1 cellular context compared by ENCODE assay signal in the genomic region with DNA sequence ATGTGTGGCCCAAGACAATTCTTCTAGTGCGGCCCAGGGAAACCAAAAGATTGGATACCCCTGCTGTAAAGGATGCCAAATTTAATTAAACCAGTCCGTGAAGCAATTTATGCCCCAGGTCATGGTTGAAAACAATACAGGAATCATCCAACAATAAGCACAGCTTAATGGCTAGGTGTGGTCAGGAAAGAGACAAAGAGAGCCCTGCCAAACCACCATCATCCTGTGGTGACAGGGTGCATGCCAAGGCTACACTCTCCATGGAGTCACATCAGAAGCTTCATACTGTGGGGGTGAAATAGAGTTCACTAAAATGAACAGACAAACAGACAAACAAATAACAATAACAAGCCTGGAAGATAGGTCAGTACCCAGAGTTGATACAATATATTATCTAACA.
TF ChIP-seq lines count a peak whose summit lies in the region.

No MANE protein-coding gene starts in this region.

TF ChIP-seq in GM12878, 131 proteins besides CTCF, POLR2A, EP300 and RAD21:
- TF ChIP-seq GATAD2B (conservative IDR thresholded peaks at IDR 0.05; ENCODE audit: low read depth), result no peak
- TF ChIP-seq POU2F2 (IDR thresholded peaks at IDR 0.05; ENCODE audit: borderline replicate concordance, low read depth, low read length), result no peak
- TF ChIP-seq ZNF274 (IDR thresholded peaks at IDR 0.05; ENCODE audit: insufficient read depth, insufficient read length), result no peak
- TF ChIP-seq GABPA (IDR thresholded peaks at IDR 0.05; ENCODE audit: low read depth), result no peak
- TF ChIP-seq ZNF384 (IDR thresholded peaks at IDR 0.05; ENCODE audit: borderline replicate concordance, low read depth, low read length), result no peak
- no peak for TF ChIP-seq SREBF1 (IDR thresholded peaks at IDR 0.05; ENCODE audit: low read length)
- TF ChIP-seq ZNF622 (IDR thresholded peaks at IDR 0.05), result no peak
- TF ChIP-seq, protein P1, sequence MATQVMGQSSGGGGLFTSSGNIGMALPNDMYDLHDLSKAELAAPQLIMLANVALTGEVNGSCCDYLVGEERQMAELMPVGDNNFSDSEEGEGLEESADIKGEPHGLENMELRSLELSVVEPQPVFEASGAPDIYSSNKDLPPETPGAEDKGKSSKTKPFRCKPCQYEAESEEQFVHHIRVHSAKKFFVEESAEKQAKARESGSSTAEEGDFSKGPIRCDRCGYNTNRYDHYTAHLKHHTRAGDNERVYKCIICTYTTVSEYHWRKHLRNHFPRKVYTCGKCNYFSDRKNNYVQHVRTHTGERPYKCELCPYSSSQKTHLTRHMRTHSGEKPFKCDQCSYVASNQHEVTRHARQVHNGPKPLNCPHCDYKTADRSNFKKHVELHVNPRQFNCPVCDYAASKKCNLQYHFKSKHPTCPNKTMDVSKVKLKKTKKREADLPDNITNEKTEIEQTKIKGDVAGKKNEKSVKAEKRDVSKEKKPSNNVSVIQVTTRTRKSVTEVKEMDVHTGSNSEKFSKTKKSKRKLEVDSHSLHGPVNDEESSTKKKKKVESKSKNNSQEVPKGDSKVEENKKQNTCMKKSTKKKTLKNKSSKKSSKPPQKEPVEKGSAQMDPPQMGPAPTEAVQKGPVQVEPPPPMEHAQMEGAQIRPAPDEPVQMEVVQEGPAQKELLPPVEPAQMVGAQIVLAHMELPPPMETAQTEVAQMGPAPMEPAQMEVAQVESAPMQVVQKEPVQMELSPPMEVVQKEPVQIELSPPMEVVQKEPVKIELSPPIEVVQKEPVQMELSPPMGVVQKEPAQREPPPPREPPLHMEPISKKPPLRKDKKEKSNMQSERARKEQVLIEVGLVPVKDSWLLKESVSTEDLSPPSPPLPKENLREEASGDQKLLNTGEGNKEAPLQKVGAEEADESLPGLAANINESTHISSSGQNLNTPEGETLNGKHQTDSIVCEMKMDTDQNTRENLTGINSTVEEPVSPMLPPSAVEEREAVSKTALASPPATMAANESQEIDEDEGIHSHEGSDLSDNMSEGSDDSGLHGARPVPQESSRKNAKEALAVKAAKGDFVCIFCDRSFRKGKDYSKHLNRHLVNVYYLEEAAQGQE (IDR thresholded peaks at IDR 0.05; ENCODE audit: low read depth, low read length), result no peak
- no peak for TF ChIP-seq ZBED1 (IDR thresholded peaks at IDR 0.05; ENCODE audit: borderline replicate concordance)
- TF ChIP-seq, protein P2, sequence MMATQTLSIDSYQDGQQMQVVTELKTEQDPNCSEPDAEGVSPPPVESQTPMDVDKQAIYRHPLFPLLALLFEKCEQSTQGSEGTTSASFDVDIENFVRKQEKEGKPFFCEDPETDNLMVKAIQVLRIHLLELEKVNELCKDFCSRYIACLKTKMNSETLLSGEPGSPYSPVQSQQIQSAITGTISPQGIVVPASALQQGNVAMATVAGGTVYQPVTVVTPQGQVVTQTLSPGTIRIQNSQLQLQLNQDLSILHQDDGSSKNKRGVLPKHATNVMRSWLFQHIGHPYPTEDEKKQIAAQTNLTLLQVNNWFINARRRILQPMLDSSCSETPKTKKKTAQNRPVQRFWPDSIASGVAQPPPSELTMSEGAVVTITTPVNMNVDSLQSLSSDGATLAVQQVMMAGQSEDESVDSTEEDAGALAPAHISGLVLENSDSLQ (IDR thresholded peaks at IDR 0.05), result no peak
- TF ChIP-seq, protein P3, sequence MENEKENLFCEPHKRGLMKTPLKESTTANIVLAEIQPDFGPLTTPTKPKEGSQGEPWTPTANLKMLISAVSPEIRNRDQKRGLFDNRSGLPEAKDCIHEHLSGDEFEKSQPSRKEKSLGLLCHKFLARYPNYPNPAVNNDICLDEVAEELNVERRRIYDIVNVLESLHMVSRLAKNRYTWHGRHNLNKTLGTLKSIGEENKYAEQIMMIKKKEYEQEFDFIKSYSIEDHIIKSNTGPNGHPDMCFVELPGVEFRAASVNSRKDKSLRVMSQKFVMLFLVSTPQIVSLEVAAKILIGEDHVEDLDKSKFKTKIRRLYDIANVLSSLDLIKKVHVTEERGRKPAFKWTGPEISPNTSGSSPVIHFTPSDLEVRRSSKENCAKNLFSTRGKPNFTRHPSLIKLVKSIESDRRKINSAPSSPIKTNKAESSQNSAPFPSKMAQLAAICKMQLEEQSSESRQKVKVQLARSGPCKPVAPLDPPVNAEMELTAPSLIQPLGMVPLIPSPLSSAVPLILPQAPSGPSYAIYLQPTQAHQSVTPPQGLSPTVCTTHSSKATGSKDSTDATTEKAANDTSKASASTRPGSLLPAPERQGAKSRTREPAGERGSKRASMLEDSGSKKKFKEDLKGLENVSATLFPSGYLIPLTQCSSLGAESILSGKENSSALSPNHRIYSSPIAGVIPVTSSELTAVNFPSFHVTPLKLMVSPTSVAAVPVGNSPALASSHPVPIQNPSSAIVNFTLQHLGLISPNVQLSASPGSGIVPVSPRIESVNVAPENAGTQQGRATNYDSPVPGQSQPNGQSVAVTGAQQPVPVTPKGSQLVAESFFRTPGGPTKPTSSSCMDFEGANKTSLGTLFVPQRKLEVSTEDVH (IDR thresholded peaks at IDR 0.05; ENCODE audit: low read depth, partially characterized antibody), result no peak
- no peak for TF ChIP-seq HSF1 (IDR thresholded peaks at IDR 0.05; ENCODE audit: low read depth, low read length)
- TF ChIP-seq NR2C1 (IDR thresholded peaks at IDR 0.05), result no peak
- TF ChIP-seq MTA2 (IDR thresholded peaks at IDR 0.05; ENCODE audit: low read depth), result no peak
- TF ChIP-seq YY1 (IDR thresholded peaks at IDR 0.05; ENCODE audit: low read depth, low read length), result no peak
- TF ChIP-seq PML (IDR thresholded peaks at IDR 0.05; ENCODE audit: low read length), result no peak
- TF ChIP-seq, protein P4, sequence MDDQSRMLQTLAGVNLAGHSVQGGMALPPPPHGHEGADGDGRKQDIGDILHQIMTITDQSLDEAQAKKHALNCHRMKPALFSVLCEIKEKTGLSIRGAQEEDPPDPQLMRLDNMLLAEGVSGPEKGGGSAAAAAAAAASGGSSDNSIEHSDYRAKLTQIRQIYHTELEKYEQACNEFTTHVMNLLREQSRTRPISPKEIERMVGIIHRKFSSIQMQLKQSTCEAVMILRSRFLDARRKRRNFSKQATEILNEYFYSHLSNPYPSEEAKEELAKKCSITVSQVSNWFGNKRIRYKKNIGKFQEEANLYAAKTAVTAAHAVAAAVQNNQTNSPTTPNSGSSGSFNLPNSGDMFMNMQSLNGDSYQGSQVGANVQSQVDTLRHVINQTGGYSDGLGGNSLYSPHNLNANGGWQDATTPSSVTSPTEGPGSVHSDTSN (IDR thresholded peaks at IDR 0.05; ENCODE audit: insufficient replicate concordance, low read depth, low read length), result no peak
- no peak for TF ChIP-seq EZH2 (IDR thresholded peaks at IDR 0.05; ENCODE audit: borderline replicate concordance, control insufficient read depth, low read depth, low read length)
- TF ChIP-seq SUZ12 (IDR thresholded peaks at IDR 0.05; ENCODE audit: unreplicated experiment), result no peak
- TF ChIP-seq TCF3 (IDR thresholded peaks at IDR 0.05; ENCODE audit: borderline replicate concordance, insufficient read depth, low read depth, low read length), result no peak
TF ChIP-seq in GM12878: peak in this region for 0.
